10 cellular contexts compared by ENCODE assay signal in the genomic region with DNA sequence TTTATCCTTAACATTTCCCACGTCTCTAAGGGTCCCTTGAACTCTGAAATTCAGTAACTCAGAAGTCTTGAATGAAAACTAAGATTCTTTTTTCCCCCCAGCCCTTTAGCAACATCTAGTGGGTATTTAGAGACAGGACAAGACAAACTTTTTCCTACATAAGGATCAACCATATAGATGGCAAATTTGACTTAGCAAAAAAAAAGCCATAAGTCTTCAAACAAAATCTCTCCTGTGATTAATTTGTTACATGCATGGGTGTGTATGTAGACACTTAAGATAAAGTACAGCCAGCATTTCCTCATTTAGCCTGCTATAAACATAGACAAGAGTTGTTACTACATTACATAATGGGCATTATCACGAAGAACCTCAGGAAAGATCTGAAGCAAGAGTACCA. TPM values are rescaled to one million over a fixed set of nuclear protein-coding genes. Genes with fewer than 3 reads are reported as not detected.
DNase-seq lines count a peak whose midpoint lies in the region; ATAC-seq and TF ChIP-seq lines count a peak whose summit lies in the region.
"Had no signal": no experiment of that assay in that cellular context is flagged by ENCODE, and none has a peak within 500 bp of the region (broad histone marks: within the 10 kb centered on the region; RNA-seq: fewer than 3 reads in every experiment).

No MANE protein-coding gene starts in this region.

- H3K4me1 ChIP-seq in breast epithelium (no peaks in the 10 kb centered on the region), mucosa of descending colon (ENCODE audit: low read depth) (peaks cover 37% of the 10 kb centered on the region)
- H3K4me1 ChIP-seq: SJSA1 had no signal

- TF ChIP-seq CTCF in LNCAP (IDR thresholded peaks at IDR 0.05) (peak; percentile 75), breast epithelium (IDR thresholded peaks at IDR 0.05) (peak in 2 of 3 donors; percentile 27 to 32), mucosa of descending colon (IDR thresholded peaks at IDR 0.05) (no peak)

- TF ChIP-seq POLR2A in breast epithelium (IDR thresholded peaks at IDR 0.05), result no peak

- no peaks in the 10 kb centered on the region for H3K4me1 Mint-ChIP-seq in activated T-helper 1 cell treated with anti-CD3 and anti-CD28 coated beads, Interleukin-12 subunit alpha, Interleukin-12 subunit beta, Interleukin-2, Interleukin-4 antibody, amounts not matched to agents 30 ng/mL and 10 ng/mL and 1 ng/mL, durations not matched to agents 14 hours and 24 hours and 36 hours (ENCODE audit: low read depth)
- H3K4me1 Mint-ChIP-seq in activated CD4-positive, alpha-beta memory T cell treated with anti-CD3 and anti-CD28 coated beads, Interleukin-2, amount 10 ng/mL, durations not matched to agents 7 days and 5 days, result no peaks in the 10 kb centered on the region

- DNase-seq in EH (ENCODE audit: low read depth), result peak; percentile 60
- DNase-seq in breast epithelium (ENCODE audit: low spot score in 2 of 2), result no peak
- DNase-seq in mucosa of descending colon, result no peak
- DNase-seq in activated T-helper 1 cell treated with anti-CD3 and anti-CD28 coated beads, Interleukin-12 subunit alpha, Interleukin-12 subunit beta, Interleukin-2, Interleukin-4 antibody, amounts not matched to agents 30 ng/mL and 10 ng/mL and 1 ng/mL, durations not matched to agents 14 hours and 24 hours and 36 hours (ENCODE audit: low spot score), result no peak
- DNase-seq in activated CD4-positive, alpha-beta memory T cell treated with anti-CD3 and anti-CD28 coated beads, Interleukin-2, amount 10 ng/mL, durations not matched to agents 7 days and 5 days, result no peak
- no peak for DNase-seq in GM19240 (ENCODE audit: insufficient read length, low spot score)

- peaks cover 5% of the 10 kb centered on the region for H3K27me3 Mint-ChIP-seq in activated T-helper 1 cell treated with anti-CD3 and anti-CD28 coated beads, Interleukin-12 subunit alpha, Interleukin-12 subunit beta, Interleukin-2, Interleukin-4 antibody, amounts not matched to agents 30 ng/mL and 10 ng/mL and 1 ng/mL, durations not matched to agents 14 hours and 24 hours and 36 hours (ENCODE audit: insufficient read depth)
- peaks cover 6% of the 10 kb centered on the region for H3K27me3 Mint-ChIP-seq in activated CD4-positive, alpha-beta memory T cell treated with anti-CD3 and anti-CD28 coated beads, Interleukin-2, amount 10 ng/mL, durations not matched to agents 7 days and 5 days

- no peak overlapping the region for H3K27ac Mint-ChIP-seq in activated T-helper 1 cell treated with anti-CD3 and anti-CD28 coated beads, Interleukin-12 subunit alpha, Interleukin-12 subunit beta, Interleukin-2, Interleukin-4 antibody, amounts not matched to agents 30 ng/mL and 10 ng/mL and 1 ng/mL, durations not matched to agents 14 hours and 24 hours and 36 hours
- no peak overlapping the region for H3K27ac Mint-ChIP-seq in activated CD4-positive, alpha-beta memory T cell treated with anti-CD3 and anti-CD28 coated beads, Interleukin-2, amount 10 ng/mL, durations not matched to agents 7 days and 5 days

- H3K9me3 Mint-ChIP-seq in activated T-helper 1 cell treated with anti-CD3 and anti-CD28 coated beads, Interleukin-12 subunit alpha, Interleukin-12 subunit beta, Interleukin-2, Interleukin-4 antibody, amounts not matched to agents 30 ng/mL and 10 ng/mL and 1 ng/mL, durations not matched to agents 14 hours and 24 hours and 36 hours, result no peaks in the 10 kb centered on the region
- H3K9me3 Mint-ChIP-seq in activated CD4-positive, alpha-beta memory T cell treated with anti-CD3 and anti-CD28 coated beads, Interleukin-2, amount 10 ng/mL, durations not matched to agents 7 days and 5 days, result peaks cover 2% of the 10 kb centered on the region

- no peaks in the 10 kb centered on the region for H3K36me3 Mint-ChIP-seq in activated T-helper 1 cell treated with anti-CD3 and anti-CD28 coated beads, Interleukin-12 subunit alpha, Interleukin-12 subunit beta, Interleukin-2, Interleukin-4 antibody, amounts not matched to agents 30 ng/mL and 10 ng/mL and 1 ng/mL, durations not matched to agents 14 hours and 24 hours and 36 hours (ENCODE audit: low read depth)
- H3K36me3 Mint-ChIP-seq in activated CD4-positive, alpha-beta memory T cell treated with anti-CD3 and anti-CD28 coated beads, Interleukin-2, amount 10 ng/mL, durations not matched to agents 7 days and 5 days (ENCODE audit: low read depth), result no peaks in the 10 kb centered on the region

- H3K27me3 ChIP-seq in breast epithelium, result no peaks in the 10 kb centered on the region
- H3K27me3 ChIP-seq: SJSA1 had no signal

- H3K36me3 ChIP-seq in breast epithelium (no peaks in the 10 kb centered on the region), mucosa of descending colon (ENCODE audit: low read depth) (no peaks in the 10 kb centered on the region)
- H3K36me3 ChIP-seq: SJSA1 had no signal

- H3K27ac ChIP-seq in breast epithelium, result no peak overlapping the region
- H3K27ac ChIP-seq: SJSA1 had no signal

- ATAC-seq in mucosa of descending colon, result peak; percentile 84
- no peak for ATAC-seq in HG02840 (IDR thresholded peaks at IDR 0.05; ENCODE audit: low FRiP score, unreplicated experiment)

- H3K4me3 ChIP-seq in breast epithelium (no peak overlapping the region), mucosa of descending colon (no peak overlapping the region)
- H3K4me3 ChIP-seq: lung, SJSA1 had no signal

- H3K4me3 Mint-ChIP-seq in activated T-helper 1 cell treated with anti-CD3 and anti-CD28 coated beads, Interleukin-12 subunit alpha, Interleukin-12 subunit beta, Interleukin-2, Interleukin-4 antibody, amounts not matched to agents 30 ng/mL and 10 ng/mL and 1 ng/mL, durations not matched to agents 14 hours and 24 hours and 36 hours, result no peak overlapping the region
- no peak overlapping the region for H3K4me3 Mint-ChIP-seq in activated CD4-positive, alpha-beta memory T cell treated with anti-CD3 and anti-CD28 coated beads, Interleukin-2, amount 10 ng/mL, durations not matched to agents 7 days and 5 days

- CTCF ChIA-PET in activated CD4-positive, alpha-beta memory T cell treated with anti-CD3 and anti-CD28 coated beads, Interleukin-2, amount 10 ng/mL, durations not matched to agents 7 days and 5 days (lab: Charles Lee), result interaction anchor here (0.6 to 1.6 kb wide), 3 partner anchors 29 to 501 kb away, joined by 3 to 4 read pairs (median 3); partner anchors contain the start of gene ANKRD31

- no peaks in the 10 kb centered on the region for H3K9me3 ChIP-seq in breast epithelium
- H3K9me3 ChIP-seq in mucosa of descending colon, result no peaks in the 10 kb centered on the region
- H3K9me3 ChIP-seq: SJSA1 had no signal

- intact Hi-C loops in breast epithelium (cut with DNase I; ENCODE audit: low total_unique reads), result no loop called here
- intact Hi-C loops in mucosa of descending colon (cut with DNase I, micrococcal nuclease), result no loop called here
- intact Hi-C loops in activated T-helper 1 cell treated with anti-CD3 and anti-CD28 coated beads, Interleukin-12 subunit alpha, Interleukin-12 subunit beta, Interleukin-2, Interleukin-4 antibody, amounts not matched to agents 30 ng/mL and 10 ng/mL and 1 ng/mL, durations not matched to agents 14 hours and 24 hours and 36 hours (cut with micrococcal nuclease), result loop anchor here (1.0 to 2.0 kb wide), 5 partner anchors 28 to 1363 kb away; no protein-coding TSS in a partner anchor

- POLR2A ChIA-PET in activated CD4-positive, alpha-beta memory T cell treated with anti-CD3 and anti-CD28 coated beads, Interleukin-2, amount 10 ng/mL, durations not matched to agents 7 days and 5 days (lab: Charles Lee), result no interaction called here

RNA-seq across cellular contexts. Expression of gene ANKRD31, which starts 29.1 kb away (rescaled TPM):
- total RNA-seq in breast epithelium, result under 1 TPM; 0.32 to 0.66 (median 0.59) TPM
- under 1 TPM; 0.14 to 0.17 (median 0.16) TPM for total RNA-seq in mucosa of descending colon
- total RNA-seq in activated T-helper 1 cell treated with anti-CD3 and anti-CD28 coated beads, Interleukin-12 subunit alpha, Interleukin-12 subunit beta, Interleukin-2, Interleukin-4 antibody, amounts not matched to agents 30 ng/mL and 10 ng/mL and 1 ng/mL, durations not matched to agents 14 hours and 24 hours and 36 hours, result 0.36 and 0.37 TPM in 2 replicates
- under 1 TPM; 0.05 to 0.18 TPM for total RNA-seq in activated CD4-positive, alpha-beta memory T cell treated with anti-CD3 and anti-CD28 coated beads, Interleukin-2, amount 10 ng/mL, durations not matched to agents 7 days and 5 days
- total RNA-seq: SJSA1 had no signal
